In genomic region chr1:223142269-223142668, GRCh38 we compare ENCODE assay signal across 10 cellular contexts. TPM values are rescaled to one million over a fixed set of nuclear protein-coding genes. Genes with fewer than 3 reads are reported as not detected.
DNase-seq lines count a peak whose midpoint lies in the region; ATAC-seq, FAIRE-seq and TF ChIP-seq lines count a peak whose summit lies in the region.
"Had no signal": no experiment of that assay in that cellular context is flagged by ENCODE, and none has a peak within 500 bp of the region (broad histone marks: within the 10 kb centered on the region; RNA-seq: fewer than 3 reads in every experiment).

No MANE protein-coding gene starts in this region.

- peak overlapping the region in 1 of 2 donors; percentile 51 for H3K27ac ChIP-seq in kidney (ENCODE audit: low read depth in 2 of 2, low read length in 2 of 2)

- no peaks in the 10 kb centered on the region for H3K36me3 ChIP-seq in kidney (ENCODE audit: control insufficient read depth in 1 of 2, insufficient read depth in 2 of 2, low read length in 2 of 2)

- no peak for DNase-seq in activated CD4-positive, alpha-beta T cell treated with anti-CD3 and anti-CD28 coated beads, Interleukin-2, amount 10 ng/mL, durations not matched to agents 7 days and 5 days
- DNase-seq in activated CD4-positive, alpha-beta T cell treated with anti-CD3 and anti-CD28 coated beads for 48 hours: no peak
- DNase-seq in activated CD4-positive, alpha-beta memory T cell treated with anti-CD3 and anti-CD28 coated beads for 36 hours: no peak
- DNase-seq in kidney: no peak
- DNase-seq in stimulated activated naive B cell treated with anti-CD40 and anti-IgM and Interleukin-4, amounts not matched to agents 10 μg/mL and 1 μg/mL and 100 μg/mL, for 72 hours: no peak
- no peak for DNase-seq in stimulated activated CD4-positive, alpha-beta T cell treated with anti-CD3 and anti-CD28 coated beads, Interleukin-12 subunit alpha, Interleukin-12 subunit beta, amount 100 ng/mL, for 4 hours
- no peak for DNase-seq in kidney tubule cell (ENCODE audit: low spot score)
- DNase-seq: NK-92 treated with Interleukin-12 subunit alpha and Interleukin-12 subunit beta, amount 100 ng/mL, for 24 hours; stimulated activated CD4-positive, alpha-beta T cell treated with anti-CD3 and anti-CD28 coated beads, Interleukin-4, amount 100 ng/mL, for 4 hours had no signal

- peak overlapping the region; percentile 64 for H3K4me3 Mint-ChIP-seq in activated CD4-positive, alpha-beta T cell treated with anti-CD3 and anti-CD28 coated beads, Interleukin-2, amount 10 ng/mL, durations not matched to agents 7 days and 5 days
- peak overlapping the region; percentile 61 for H3K4me3 Mint-ChIP-seq in activated CD4-positive, alpha-beta memory T cell treated with anti-CD3 and anti-CD28 coated beads for 36 hours
- peak overlapping the region; percentile 79 to 81 for H3K4me3 Mint-ChIP-seq in stimulated activated naive B cell treated with anti-CD40 and anti-IgM and Interleukin-4, amounts not matched to agents 10 μg/mL and 1 μg/mL and 100 μg/mL, for 72 hours

- TF ChIP-seq CTCF in kidney (IDR thresholded peaks at IDR 0.05; ENCODE audit: borderline replicate concordance, extremely low read depth, insufficient read depth): no peak

- H3K27me3 Mint-ChIP-seq in activated CD4-positive, alpha-beta T cell treated with anti-CD3 and anti-CD28 coated beads, Interleukin-2, amount 10 ng/mL, durations not matched to agents 7 days and 5 days: peaks cover 9% of the 10 kb centered on the region
- no peaks in the 10 kb centered on the region for H3K27me3 Mint-ChIP-seq in activated CD4-positive, alpha-beta memory T cell treated with anti-CD3 and anti-CD28 coated beads for 36 hours
- peaks cover 29 to 36% of the 10 kb centered on the region in 2 donors for H3K27me3 Mint-ChIP-seq in stimulated activated naive B cell treated with anti-CD40 and anti-IgM and Interleukin-4, amounts not matched to agents 10 μg/mL and 1 μg/mL and 100 μg/mL, for 72 hours

- POLR2A ChIA-PET in activated CD4-positive, alpha-beta T cell treated with anti-CD3 and anti-CD28 coated beads, Interleukin-2, amount 10 ng/mL, durations not matched to agents 7 days and 5 days (lab: Charles Lee): no interaction called here
- POLR2A ChIA-PET in activated CD4-positive, alpha-beta memory T cell treated with anti-CD3 and anti-CD28 coated beads for 36 hours (lab: Charles Lee): no interaction called here

- peaks cover 7% of the 10 kb centered on the region for H3K9me3 Mint-ChIP-seq in activated CD4-positive, alpha-beta T cell treated with anti-CD3 and anti-CD28 coated beads, Interleukin-2, amount 10 ng/mL, durations not matched to agents 7 days and 5 days
- H3K9me3 Mint-ChIP-seq in activated CD4-positive, alpha-beta memory T cell treated with anti-CD3 and anti-CD28 coated beads for 36 hours: peaks cover 6% of the 10 kb centered on the region
- H3K9me3 Mint-ChIP-seq in stimulated activated naive B cell treated with anti-CD40 and anti-IgM and Interleukin-4, amounts not matched to agents 10 μg/mL and 1 μg/mL and 100 μg/mL, for 72 hours: peaks cover 4% of the 10 kb centered on the region in 2 donors

- H3K9me3 ChIP-seq in kidney (ENCODE audit: control insufficient read depth in 1 of 2, low read length in 2 of 2): no peaks in the 10 kb centered on the region

- H3K9ac ChIP-seq in kidney (ENCODE audit: low read length in 2 of 2): peak overlapping the region in 1 of 2 donors; percentile 47

- intact Hi-C loops in activated CD4-positive, alpha-beta memory T cell treated with anti-CD3 and anti-CD28 coated beads for 36 hours (cut with micrococcal nuclease): loop anchor here (2.0 to 5.0 kb wide), 2 partner anchors 49 to 90 kb away; no protein-coding TSS in a partner anchor
- intact Hi-C loops in kidney (cut with DNase I): no loop called here

- CTCF ChIA-PET in activated CD4-positive, alpha-beta T cell treated with anti-CD3 and anti-CD28 coated beads, Interleukin-2, amount 10 ng/mL, durations not matched to agents 7 days and 5 days (lab: Charles Lee): interaction anchor here (2.0 to 2.5 kb wide), 2 partner anchors 9 to 14 kb away, joined by 5 to 13 read pairs; no protein-coding TSS in a partner anchor
- CTCF ChIA-PET in activated CD4-positive, alpha-beta memory T cell treated with anti-CD3 and anti-CD28 coated beads for 36 hours (lab: Charles Lee): interaction anchor here (0.7 to 3.5 kb wide), 5 partner anchors 8 to 88 kb away, joined by 3 to 60 read pairs (median 4); no protein-coding TSS in a partner anchor

- H3K4me3 ChIP-seq in kidney (ENCODE audit: low read length in 2 of 2): peak overlapping the region; percentile 59 to 66

- peaks cover 15% of the 10 kb centered on the region for H3K4me1 Mint-ChIP-seq in activated CD4-positive, alpha-beta T cell treated with anti-CD3 and anti-CD28 coated beads, Interleukin-2, amount 10 ng/mL, durations not matched to agents 7 days and 5 days
- peaks cover 19% of the 10 kb centered on the region for H3K4me1 Mint-ChIP-seq in activated CD4-positive, alpha-beta memory T cell treated with anti-CD3 and anti-CD28 coated beads for 36 hours (ENCODE audit: low read depth)
- peaks cover 13 to 22% of the 10 kb centered on the region in 2 donors for H3K4me1 Mint-ChIP-seq in stimulated activated naive B cell treated with anti-CD40 and anti-IgM and Interleukin-4, amounts not matched to agents 10 μg/mL and 1 μg/mL and 100 μg/mL, for 72 hours

- FAIRE-seq in kidney (lab: Jason Lieb, UNC): no peak

- ATAC-seq in stimulated activated naive B cell treated with anti-CD40 and anti-IgM and Interleukin-4, amounts not matched to agents 10 μg/mL and 1 μg/mL and 100 μg/mL, for 72 hours (replicated peaks): no peak
- ATAC-seq in GM21786 (IDR thresholded peaks at IDR 0.05; ENCODE audit: unreplicated experiment): no peak

- peaks cover 10 to 18% of the 10 kb centered on the region in 2 donors for H3K4me1 ChIP-seq in kidney (ENCODE audit: control insufficient read depth in 1 of 2, insufficient read depth in 1 of 2, low read depth in 1 of 2, low read length in 2 of 2)

- H3K27ac Mint-ChIP-seq in activated CD4-positive, alpha-beta T cell treated with anti-CD3 and anti-CD28 coated beads, Interleukin-2, amount 10 ng/mL, durations not matched to agents 7 days and 5 days: no peak overlapping the region
- no peak overlapping the region for H3K27ac Mint-ChIP-seq in activated CD4-positive, alpha-beta memory T cell treated with anti-CD3 and anti-CD28 coated beads for 36 hours
- no peak overlapping the region for H3K27ac Mint-ChIP-seq in stimulated activated naive B cell treated with anti-CD40 and anti-IgM and Interleukin-4, amounts not matched to agents 10 μg/mL and 1 μg/mL and 100 μg/mL, for 72 hours

- H3K36me3 Mint-ChIP-seq in activated CD4-positive, alpha-beta T cell treated with anti-CD3 and anti-CD28 coated beads, Interleukin-2, amount 10 ng/mL, durations not matched to agents 7 days and 5 days (ENCODE audit: low read depth): peaks cover 4% of the 10 kb centered on the region
- H3K36me3 Mint-ChIP-seq in activated CD4-positive, alpha-beta memory T cell treated with anti-CD3 and anti-CD28 coated beads for 36 hours: no peaks in the 10 kb centered on the region
- no peaks in the 10 kb centered on the region for H3K36me3 Mint-ChIP-seq in stimulated activated naive B cell treated with anti-CD40 and anti-IgM and Interleukin-4, amounts not matched to agents 10 μg/mL and 1 μg/mL and 100 μg/mL, for 72 hours

RNA-seq across cellular contexts. Expression of gene TLR5, which starts 0.8 kb away (rescaled TPM):
- 1 to 10 TPM in 1 of 2 experiments, under 1 TPM in 1; 0.58 to 1.0 TPM for total RNA-seq in activated CD4-positive, alpha-beta T cell treated with anti-CD3 and anti-CD28 coated beads, Interleukin-2, amount 10 ng/mL, durations not matched to agents 7 days and 5 days
- total RNA-seq in activated CD4-positive, alpha-beta memory T cell treated with anti-CD3 and anti-CD28 coated beads for 36 hours: under 1 TPM; 0.29 to 0.48 TPM
- 31.3 TPM for total RNA-seq in kidney
- 3.7 TPM for polyA plus RNA-seq in kidney (ENCODE audit: insufficient read depth, low read depth, low replicate concordance)

Comparison
In these comparisons a context has a peak if more than half of its experiments do, and no peak if none do; other contexts are left out.
1. RNA of gene TLR5, which starts 0.8 kb away (total RNA-seq): 31.3 TPM in kidney (single experiment); 0.58 to 1.0 TPM in activated CD4-positive, alpha-beta T cell treated with anti-CD3 and anti-CD28 coated beads, Interleukin-2, amount 10 ng/mL, durations not matched to agents 7 days and 5 days and 0.29 to 0.48 TPM in activated CD4-positive, alpha-beta memory T cell treated with anti-CD3 and anti-CD28 coated beads for 36 hours; every median in the first group is over 10 times any median in the second.
2. Peak in every context shown above with its lines, with median percentiles within 50 percentile points of each other: H3K4me3 Mint-ChIP-seq.